22 cellular contexts compared by ENCODE assay signal in genomic region chr10:71679425-71679824, GRCh38. TPM values are rescaled to one million over a fixed set of nuclear protein-coding genes. Genes with fewer than 3 reads are reported as not detected.
"Had no signal": no experiment of that assay in that cellular context is flagged by ENCODE, and none has a peak within 500 bp of the region (broad histone marks: within the 10 kb centered on the region; RNA-seq: fewer than 3 reads in every experiment).

No MANE protein-coding gene starts in this region.

- H3K9me3 ChIP-seq: esophagus muscularis mucosa, gastroesophageal sphincter, pancreas, psoas muscle, testis, tibial nerve had no signal

- H3K27me3 ChIP-seq: esophagus muscularis mucosa, gastroesophageal sphincter, neural progenitor cell, pancreas, testis, tibial nerve had no signal

- H3K4me3 Mint-ChIP-seq: central memory CD8-positive, alpha-beta T cell; natural killer cell treated with Interleukin-12 subunit alpha and Interleukin-12 subunit beta and Interleukin-15 and Interleukin-18, amount 100 ng/mL, for 72 hours; neural progenitor cell had no signal

- H3K4me3 ChIP-seq: esophagus muscularis mucosa, gastroesophageal sphincter, hepatocyte, neural progenitor cell, pancreas, psoas muscle, testis, tibial nerve had no signal

- H3K27ac Mint-ChIP-seq: natural killer cell treated with Interleukin-12 subunit alpha and Interleukin-12 subunit beta and Interleukin-15 and Interleukin-18, amount 100 ng/mL, for 72 hours; neural progenitor cell had no signal

- H3K4me1 ChIP-seq: neural progenitor cell, pancreas, psoas muscle, testis, tibial nerve had no signal

- H3K4me2 ChIP-seq: hepatocyte, neural progenitor cell had no signal

- H3K9ac ChIP-seq: neural progenitor cell had no signal

- H3K27me3 Mint-ChIP-seq: natural killer cell treated with Interleukin-12 subunit alpha and Interleukin-12 subunit beta and Interleukin-15 and Interleukin-18, amount 100 ng/mL, for 72 hours had no signal

- DNase-seq: effector memory CD4-positive, alpha-beta T cell; glutamatergic neuron; kidney; left colon; midbrain; occipital lobe; pancreas; retina; small intestine; stimulated activated CD4-positive, alpha-beta T cell treated with anti-CD3 and anti-CD28 coated beads, Interleukin-12 subunit alpha, Interleukin-12 subunit beta, amount 100 ng/mL, for 4 hours; stimulated activated naive CD8-positive, alpha-beta T cell treated with anti-CD3 and anti-CD28 coated beads, Interleukin-15, Interleukin-2, amounts not matched to agents 100 U/mL and 50 U/mL, for 24 hours; testis had no signal

- H3K4me1 Mint-ChIP-seq: central memory CD8-positive, alpha-beta T cell had no signal

- H3K36me3 Mint-ChIP-seq: natural killer cell treated with Interleukin-12 subunit alpha and Interleukin-12 subunit beta and Interleukin-15 and Interleukin-18, amount 100 ng/mL, for 72 hours; neural progenitor cell had no signal

- H3K9me3 Mint-ChIP-seq: central memory CD8-positive, alpha-beta T cell; natural killer cell treated with Interleukin-12 subunit alpha and Interleukin-12 subunit beta and Interleukin-15 and Interleukin-18, amount 100 ng/mL, for 72 hours; neural progenitor cell had no signal

- H3K27ac ChIP-seq: esophagus muscularis mucosa, gastroesophageal sphincter, hepatocyte, neural progenitor cell, pancreas, psoas muscle, testis, tibial nerve had no signal

- ATAC-seq: gastroesophageal sphincter; left colon; natural killer cell treated with Interleukin-12 subunit alpha and Interleukin-12 subunit beta and Interleukin-15 and Interleukin-18, amount 100 ng/mL, for 72 hours; pancreas; stimulated activated naive CD8-positive, alpha-beta T cell treated with anti-CD3 and anti-CD28 coated beads, Interleukin-15, Interleukin-2, amounts not matched to agents 100 U/mL and 50 U/mL, for 24 hours had no signal

- H3K36me3 ChIP-seq: neural progenitor cell, pancreas had no signal

- H3K79me2 ChIP-seq: hepatocyte had no signal

RNA-seq across cellular contexts. Expression of gene C10orf105, which starts 40.2 kb away (rescaled TPM):
- total RNA-seq: bronchial epithelial cell; fibroblast of villous mesenchyme; hepatocyte; natural killer cell treated with Interleukin-12 subunit alpha and Interleukin-12 subunit beta and Interleukin-15 and Interleukin-18, amount 100 ng/mL, for 72 hours; psoas muscle had no signal
- polyA plus RNA-seq: hepatocyte had no signal
